ENCODE assay signal across 17 cellular contexts in genomic region chr3:36905545-36905944, GRCh38. TPM values are rescaled to one million over a fixed set of nuclear protein-coding genes. Genes with fewer than 3 reads are reported as not detected.
A peak's percentile ranks its signal among the peaks of the same experiment; 100 is the strongest.
DNase-seq lines count a peak whose midpoint lies in the region; ATAC-seq and TF ChIP-seq lines count a peak whose summit lies in the region.
"Had no signal": no experiment of that assay in that cellular context is flagged by ENCODE, and none has a peak within 500 bp of the region (broad histone marks: within the 10 kb centered on the region; RNA-seq: fewer than 3 reads in every experiment).

No MANE protein-coding gene starts in this region.

- intact Hi-C loops in activated naive CD4-positive, alpha-beta T cell treated with anti-CD3 and anti-CD28 coated beads for 36 hours (cut with micrococcal nuclease): no loop called here
- intact Hi-C loops in mucosa of descending colon (cut with DNase I, micrococcal nuclease): no loop called here

- peak; percentile 25 for DNase-seq in activated naive CD4-positive, alpha-beta T cell treated with anti-CD3 and anti-CD28 coated beads for 36 hours
- no peak for DNase-seq in activated naive CD4-positive, alpha-beta T cell treated with anti-CD3 and anti-CD28 coated beads, Interleukin-2, amount 50 U/mL, for 16 hours
- no peak for DNase-seq in T-cell
- DNase-seq in epithelial cell of esophagus (ENCODE audit: low read depth): peak; percentile 38
- DNase-seq in stimulated activated naive CD8-positive, alpha-beta T cell treated with anti-CD3 and anti-CD28 coated beads, Interleukin-15, amount 100 ng/mL, for 72 hours: no peak
- DNase-seq in HFFc6: no peak
- DNase-seq in type B pancreatic cell (ENCODE audit: extremely low spot score, unreplicated experiment): no peak
- no peak for DNase-seq in mucosa of descending colon
- DNase-seq: activated CD4-positive, alpha-beta T cell treated with anti-CD3 and anti-CD28 coated beads, Interleukin-2, amount 50 U/mL, for 4 hours; adrenal gland; DMS53; islet precursor cell; NCI-H1694 treated with DMSO at 0.1 percent for 48 hours; NCI-H524 treated with DMSO at 0.1 percent for 48 hours; pancreas; substantia nigra had no signal

- H3K27ac Mint-ChIP-seq in activated naive CD4-positive, alpha-beta T cell treated with anti-CD3 and anti-CD28 coated beads for 36 hours: peak overlapping the region; percentile 24
- H3K27ac Mint-ChIP-seq in T-cell (peak overlapping the region; percentile 88 to 89), HFFc6 (no peak overlapping the region), type B pancreatic cell (no peak overlapping the region)
- H3K27ac Mint-ChIP-seq in stimulated activated naive CD8-positive, alpha-beta T cell treated with anti-CD3 and anti-CD28 coated beads, Interleukin-15, amount 100 ng/mL, for 72 hours: peak overlapping the region in 1 of 2 donors; percentile 63

- no peaks in the 10 kb centered on the region for H3K36me3 ChIP-seq in mucosa of descending colon (ENCODE audit: low read depth)
- H3K36me3 ChIP-seq: adrenal gland, pancreas had no signal

- H3K4me3 Mint-ChIP-seq in activated naive CD4-positive, alpha-beta T cell treated with anti-CD3 and anti-CD28 coated beads for 36 hours: no peak overlapping the region
- H3K4me3 Mint-ChIP-seq in T-cell (peak overlapping the region; percentile 84 to 97 (median 90)), HFFc6 (no peak overlapping the region), type B pancreatic cell (no peak overlapping the region)
- peak overlapping the region in 1 of 2 donors; percentile 55 for H3K4me3 Mint-ChIP-seq in stimulated activated naive CD8-positive, alpha-beta T cell treated with anti-CD3 and anti-CD28 coated beads, Interleukin-15, amount 100 ng/mL, for 72 hours

- H3K36me3 Mint-ChIP-seq in activated naive CD4-positive, alpha-beta T cell treated with anti-CD3 and anti-CD28 coated beads for 36 hours (ENCODE audit: low read depth): no peaks in the 10 kb centered on the region
- H3K36me3 Mint-ChIP-seq in T-cell: peaks cover 34% of the 10 kb centered on the region
- no peaks in the 10 kb centered on the region for H3K36me3 Mint-ChIP-seq in HFFc6 (ENCODE audit: low read depth)
- H3K36me3 Mint-ChIP-seq in type B pancreatic cell: peaks cover 3% of the 10 kb centered on the region

- POLR2A ChIA-PET in T-cell (lab: Charles Lee): interaction anchor here (0.5 to 1.7 kb wide), 3 partner anchors 9 to 87 kb away, joined by 3 to 7 read pairs (median 3); partner anchors contain the start of genes EPM2AIP1 (in 1 of the 2) and MLH1 (in 1 of the 2)

- peaks cover 7% of the 10 kb centered on the region for H3K4me1 ChIP-seq in mucosa of descending colon (ENCODE audit: low read depth)
- H3K4me1 ChIP-seq: pancreas had no signal

- no peak for ATAC-seq in T-cell (replicated peaks in 1 of 4)
- peak; percentile 16 for ATAC-seq in stimulated activated naive CD8-positive, alpha-beta T cell treated with anti-CD3 and anti-CD28 coated beads, Interleukin-15, amount 100 ng/mL, for 72 hours
- no peak for ATAC-seq in mucosa of descending colon
- ATAC-seq: HCT116, pancreas had no signal

- no peaks in the 10 kb centered on the region for H3K9me3 Mint-ChIP-seq in activated naive CD4-positive, alpha-beta T cell treated with anti-CD3 and anti-CD28 coated beads for 36 hours
- H3K9me3 Mint-ChIP-seq in T-cell (no peaks in the 10 kb centered on the region), HFFc6 (no peaks in the 10 kb centered on the region), type B pancreatic cell (no peaks in the 10 kb centered on the region)
- no peaks in the 10 kb centered on the region for H3K9me3 Mint-ChIP-seq in stimulated activated naive CD8-positive, alpha-beta T cell treated with anti-CD3 and anti-CD28 coated beads, Interleukin-15, amount 100 ng/mL, for 72 hours

- H3K4me1 Mint-ChIP-seq in activated naive CD4-positive, alpha-beta T cell treated with anti-CD3 and anti-CD28 coated beads for 36 hours (ENCODE audit: low read depth): peaks cover 69% of the 10 kb centered on the region
- H3K4me1 Mint-ChIP-seq in T-cell: peaks cover 74 to 81% (median 80%) of the 10 kb centered on the region in 3 donors
- H3K4me1 Mint-ChIP-seq in stimulated activated naive CD8-positive, alpha-beta T cell treated with anti-CD3 and anti-CD28 coated beads, Interleukin-15, amount 100 ng/mL, for 72 hours: peaks cover 79% of the 10 kb centered on the region
- peaks cover 24% of the 10 kb centered on the region for H3K4me1 Mint-ChIP-seq in HFFc6 (ENCODE audit: low read depth)
- H3K4me1 Mint-ChIP-seq in type B pancreatic cell (ENCODE audit: unreplicated experiment): peaks cover 22% of the 10 kb centered on the region

- TF ChIP-seq CTCF in epithelial cell of esophagus (IDR thresholded peaks at IDR 0.05; ENCODE audit: insufficient read depth, low read depth, low read length, missing control alignments): no peak
- no peak for TF ChIP-seq CTCF in HFFc6 (IDR thresholded peaks at IDR 0.05)
- no peak for TF ChIP-seq CTCF in type B pancreatic cell (conservative IDR thresholded peaks at IDR 0.05)
- no peak for TF ChIP-seq CTCF in mucosa of descending colon (IDR thresholded peaks at IDR 0.05)

- no peaks in the 10 kb centered on the region for H3K9me3 ChIP-seq in mucosa of descending colon
- H3K9me3 ChIP-seq: adrenal gland, pancreas had no signal

- no peak overlapping the region for H3K4me3 ChIP-seq in epithelial cell of esophagus (ENCODE audit: low read length)
- H3K4me3 ChIP-seq in mucosa of descending colon: no peak overlapping the region
- H3K4me3 ChIP-seq: adrenal gland, pancreas had no signal

- H3K27me3 Mint-ChIP-seq in activated naive CD4-positive, alpha-beta T cell treated with anti-CD3 and anti-CD28 coated beads for 36 hours (ENCODE audit: low read depth): no peaks in the 10 kb centered on the region
- no peaks in the 10 kb centered on the region for H3K27me3 Mint-ChIP-seq in T-cell
- H3K27me3 Mint-ChIP-seq in stimulated activated naive CD8-positive, alpha-beta T cell treated with anti-CD3 and anti-CD28 coated beads, Interleukin-15, amount 100 ng/mL, for 72 hours: no peaks in the 10 kb centered on the region
- no peaks in the 10 kb centered on the region; the same call in 1 of the 2 replicates for H3K27me3 Mint-ChIP-seq in HFFc6 (ENCODE audit: insufficient read depth)
- no peaks in the 10 kb centered on the region for H3K27me3 Mint-ChIP-seq in type B pancreatic cell

- CTCF ChIA-PET in activated naive CD4-positive, alpha-beta T cell treated with anti-CD3 and anti-CD28 coated beads for 36 hours (lab: Charles Lee): interaction anchor here (0.7 to 9.3 kb wide), 7 partner anchors 12 to 52 kb away, joined by 4 to 74 read pairs (median 6); no protein-coding TSS in a partner anchor
- CTCF ChIA-PET in T-cell (lab: Charles Lee): interaction anchor here in 1 of 2 donors (0.5 to 2.2 kb wide), 3 partner anchors 37 to 83 kb away, joined by 4 to 10 read pairs (median 4); no protein-coding TSS in a partner anchor

RNA-seq across cellular contexts. Expression of gene TRANK1, which starts 39.3 kb away (rescaled TPM):
- total RNA-seq in activated naive CD4-positive, alpha-beta T cell treated with anti-CD3 and anti-CD28 coated beads for 36 hours: 10 to 100 TPM; 10.9 to 11.0 TPM
- 100 to 1,000 TPM in 3 of 5 donors, 10 to 100 TPM in 2; 96.0 to 160 (median 127) TPM for total RNA-seq in T-cell
- total RNA-seq in HFFc6 (2021; fragmentation: NEBNext Ultra II Directional; extraction: Animal tissue kit (Norgen Biotek cat#: 25700)): 1 to 10 TPM in 5 of 6 experiments, under 1 TPM in 1; 1.00 to 3.0 (median 1.4) TPM
- 8.6 and 18.0 TPM in 2 replicates for total RNA-seq in type B pancreatic cell (ENCODE audit: low replicate concordance)
- 100 to 1,000 TPM in 1 of 3 donors, 10 to 100 TPM in 2; 78.6 to 163 (median 97.3) TPM for total RNA-seq in mucosa of descending colon

Comparison
In these comparisons a context has a peak if more than half of its experiments do, and no peak if none do; other contexts are left out.
1. DNase-seq: peak in activated naive CD4-positive, alpha-beta T cell treated with anti-CD3 and anti-CD28 coated beads for 36 hours (single experiment) and epithelial cell of esophagus (single experiment); none in activated naive CD4-positive, alpha-beta T cell treated with anti-CD3 and anti-CD28 coated beads, Interleukin-2, amount 50 U/mL, for 16 hours (single experiment), T-cell (0 of 34), stimulated activated naive CD8-positive, alpha-beta T cell treated with anti-CD3 and anti-CD28 coated beads, Interleukin-15, amount 100 ng/mL, for 72 hours (0 of 2), HFFc6 (single experiment), type B pancreatic cell (single experiment) and mucosa of descending colon (0 of 3).
2. H3K27ac Mint-ChIP-seq: peak in activated naive CD4-positive, alpha-beta T cell treated with anti-CD3 and anti-CD28 coated beads for 36 hours (single experiment) and T-cell (2 of 2); none in HFFc6 (single experiment) and type B pancreatic cell (single experiment).
3. H3K4me3 Mint-ChIP-seq: peak in T-cell (3 of 3); none in activated naive CD4-positive, alpha-beta T cell treated with anti-CD3 and anti-CD28 coated beads for 36 hours (single experiment), HFFc6 (single experiment) and type B pancreatic cell (single experiment).